Comparison of ENCODE assay signal across 11 cellular contexts in genomic region chr17:8072339-8072726, GRCh38. TPM values are rescaled to one million over a fixed set of nuclear protein-coding genes. Genes with fewer than 3 reads are reported as not detected.
DNase-seq lines count a peak whose midpoint lies in the region; ATAC-seq and TF ChIP-seq lines count a peak whose summit lies in the region.
"Had no signal": no experiment of that assay in that cellular context is flagged by ENCODE, and none has a peak within 500 bp of the region (broad histone marks: within the 10 kb centered on the region; RNA-seq: fewer than 3 reads in every experiment).

No MANE protein-coding gene starts in this region.

- intact Hi-C loops in lower lobe of right lung (cut with DNase I) = no loop called here

- peak in 1 of 2 donors; percentile 21 for ATAC-seq in lower lobe of right lung
- ATAC-seq in stimulated activated naive CD8-positive, alpha-beta T cell treated with anti-CD3 and anti-CD28 coated beads, Interleukin-15, amount 100 ng/mL, for 72 hours = peak; percentile 13
- ATAC-seq in GM19351 (IDR thresholded peaks at IDR 0.05; ENCODE audit: unreplicated experiment) = no peak
- no peak for ATAC-seq in HG03520 (IDR thresholded peaks at IDR 0.05; ENCODE audit: unreplicated experiment)

- no peaks in the 10 kb centered on the region for H3K36me3 Mint-ChIP-seq in activated naive CD4-positive, alpha-beta T cell treated with anti-CD3 and anti-CD28 coated beads, Interleukin-2, amount 10 ng/mL, durations not matched to agents 7 days and 5 days
- no peaks in the 10 kb centered on the region for H3K36me3 Mint-ChIP-seq in activated naive CD8-positive, alpha-beta T cell treated with anti-CD3 and anti-CD28 coated beads for 36 hours

- H3K9me3 Mint-ChIP-seq in activated naive CD4-positive, alpha-beta T cell treated with anti-CD3 and anti-CD28 coated beads, Interleukin-2, amount 10 ng/mL, durations not matched to agents 7 days and 5 days = no peaks in the 10 kb centered on the region
- no peaks in the 10 kb centered on the region for H3K9me3 Mint-ChIP-seq in activated naive CD8-positive, alpha-beta T cell treated with anti-CD3 and anti-CD28 coated beads for 36 hours
- H3K9me3 Mint-ChIP-seq in stimulated activated naive CD8-positive, alpha-beta T cell treated with anti-CD3 and anti-CD28 coated beads, Interleukin-15, amount 100 ng/mL, for 72 hours = no peaks in the 10 kb centered on the region

- peaks cover 99% of the 10 kb centered on the region for H3K27me3 Mint-ChIP-seq in activated naive CD4-positive, alpha-beta T cell treated with anti-CD3 and anti-CD28 coated beads, Interleukin-2, amount 10 ng/mL, durations not matched to agents 7 days and 5 days
- peaks cover 44% of the 10 kb centered on the region for H3K27me3 Mint-ChIP-seq in activated naive CD8-positive, alpha-beta T cell treated with anti-CD3 and anti-CD28 coated beads for 36 hours
- H3K27me3 Mint-ChIP-seq in stimulated activated naive CD8-positive, alpha-beta T cell treated with anti-CD3 and anti-CD28 coated beads, Interleukin-15, amount 100 ng/mL, for 72 hours = peaks cover 76% of the 10 kb centered on the region

- no peaks in the 10 kb centered on the region for H3K36me3 ChIP-seq in lower lobe of right lung
- H3K36me3 ChIP-seq in WERI-Rb-1 = no peaks in the 10 kb centered on the region

- DNase-seq in activated naive CD4-positive, alpha-beta T cell treated with anti-CD3 and anti-CD28 coated beads, Interleukin-2, amount 10 ng/mL, durations not matched to agents 7 days and 5 days = peak; percentile 34
- no peak for DNase-seq in activated naive CD4-positive, alpha-beta T cell treated with anti-CD3 and anti-CD28 coated beads, Interleukin-2, amount 50 U/mL, for 16 hours
- no peak for DNase-seq in activated naive CD8-positive, alpha-beta T cell treated with anti-CD3 and anti-CD28 coated beads for 36 hours
- DNase-seq in lower lobe of right lung (peak; percentile 47), WERI-Rb-1 (no peak)
- no peak for DNase-seq in stimulated activated naive CD8-positive, alpha-beta T cell treated with anti-CD3 and anti-CD28 coated beads, Interleukin-15, amount 100 ng/mL, for 72 hours
- DNase-seq: dorsolateral prefrontal cortex, head of caudate nucleus, NCI-H2081 had no signal

- H3K4me3 Mint-ChIP-seq in activated naive CD4-positive, alpha-beta T cell treated with anti-CD3 and anti-CD28 coated beads, Interleukin-2, amount 10 ng/mL, durations not matched to agents 7 days and 5 days = peak overlapping the region; percentile 46
- peak overlapping the region; percentile 55 for H3K4me3 Mint-ChIP-seq in activated naive CD8-positive, alpha-beta T cell treated with anti-CD3 and anti-CD28 coated beads for 36 hours
- H3K4me3 Mint-ChIP-seq in stimulated activated naive CD8-positive, alpha-beta T cell treated with anti-CD3 and anti-CD28 coated beads, Interleukin-15, amount 100 ng/mL, for 72 hours = peak overlapping the region; percentile 70 to 74

- peaks cover 43% of the 10 kb centered on the region for H3K4me1 ChIP-seq in lower lobe of right lung

- CTCF ChIA-PET in activated naive CD4-positive, alpha-beta T cell treated with anti-CD3 and anti-CD28 coated beads, Interleukin-2, amount 10 ng/mL, durations not matched to agents 7 days and 5 days (lab: Charles Lee) = interaction anchor here (3.6 to 7.7 kb wide), 2 partner anchors 13 to 47 kb away, joined by 20 to 134 read pairs; no protein-coding TSS in a partner anchor

- no peaks in the 10 kb centered on the region for H3K9me3 ChIP-seq in lower lobe of right lung
- no peaks in the 10 kb centered on the region for H3K9me3 ChIP-seq in WERI-Rb-1 (ENCODE audit: severe bottlenecking)

- H3K27me3 ChIP-seq in lower lobe of right lung (ENCODE audit: low read depth) = peaks cover 61% of the 10 kb centered on the region
- H3K27me3 ChIP-seq in WERI-Rb-1 (ENCODE audit: insufficient read depth, low read depth, severe bottlenecking) = peaks cover 12% of the 10 kb centered on the region

- no peak overlapping the region for H3K27ac Mint-ChIP-seq in activated naive CD4-positive, alpha-beta T cell treated with anti-CD3 and anti-CD28 coated beads, Interleukin-2, amount 10 ng/mL, durations not matched to agents 7 days and 5 days
- H3K27ac Mint-ChIP-seq in activated naive CD8-positive, alpha-beta T cell treated with anti-CD3 and anti-CD28 coated beads for 36 hours = no peak overlapping the region
- H3K27ac Mint-ChIP-seq in stimulated activated naive CD8-positive, alpha-beta T cell treated with anti-CD3 and anti-CD28 coated beads, Interleukin-15, amount 100 ng/mL, for 72 hours = peak overlapping the region in 1 of 2 donors; percentile 4

- H3K4me1 Mint-ChIP-seq in activated naive CD4-positive, alpha-beta T cell treated with anti-CD3 and anti-CD28 coated beads, Interleukin-2, amount 10 ng/mL, durations not matched to agents 7 days and 5 days = peaks cover 28% of the 10 kb centered on the region
- H3K4me1 Mint-ChIP-seq in activated naive CD8-positive, alpha-beta T cell treated with anti-CD3 and anti-CD28 coated beads for 36 hours = peaks cover 16% of the 10 kb centered on the region
- H3K4me1 Mint-ChIP-seq in stimulated activated naive CD8-positive, alpha-beta T cell treated with anti-CD3 and anti-CD28 coated beads, Interleukin-15, amount 100 ng/mL, for 72 hours = peaks cover 38% of the 10 kb centered on the region

- H3K27ac ChIP-seq in lower lobe of right lung (no peak overlapping the region), WERI-Rb-1 (no peak overlapping the region)
- H3K27ac ChIP-seq: dorsolateral prefrontal cortex had no signal

- no peak for TF ChIP-seq CTCF in lower lobe of right lung (IDR thresholded peaks at IDR 0.05)
- no peak for TF ChIP-seq CTCF in WERI-Rb-1 (IDR thresholded peaks at IDR 0.05; ENCODE audit: low read depth, low read length)

- H3K4me3 ChIP-seq in lower lobe of right lung (no peak overlapping the region), WERI-Rb-1 (ENCODE audit: low read depth, low read length) (no peak overlapping the region)

RNA-seq across cellular contexts. Expression of gene ALOX12B, which starts 15.2 kb away (rescaled TPM):
- 1 to 10 TPM; 3.7 to 4.1 TPM for total RNA-seq in activated naive CD8-positive, alpha-beta T cell treated with anti-CD3 and anti-CD28 coated beads for 36 hours
- total RNA-seq in lower lobe of right lung = not detected

RNA-seq across cellular contexts. Expression of gene ALOX15B, which starts 33.5 kb away (rescaled TPM):
- under 1 TPM in 1 of 2 experiments, not detected in 1; 0.08 TPM for total RNA-seq in activated naive CD8-positive, alpha-beta T cell treated with anti-CD3 and anti-CD28 coated beads for 36 hours
- 53.5 TPM for total RNA-seq in lower lobe of right lung

RNA-seq across cellular contexts. Expression of gene ALOXE3, which starts 46.0 kb away (rescaled TPM):
- total RNA-seq in activated naive CD8-positive, alpha-beta T cell treated with anti-CD3 and anti-CD28 coated beads for 36 hours = under 1 TPM in 1 of 2 experiments, not detected in 1; 0.10 TPM
- not detected for total RNA-seq in lower lobe of right lung

RNA-seq across cellular contexts. Expression of gene HES7, which starts 51.6 kb away (rescaled TPM):
- 1 to 10 TPM; 1.9 to 2.0 TPM for total RNA-seq in activated naive CD8-positive, alpha-beta T cell treated with anti-CD3 and anti-CD28 coated beads for 36 hours
- 0.21 TPM for total RNA-seq in lower lobe of right lung

Comparison
In these comparisons a context has a peak if more than half of its experiments do, and no peak if none do; other contexts are left out.
1. DNase-seq: peak in activated naive CD4-positive, alpha-beta T cell treated with anti-CD3 and anti-CD28 coated beads, Interleukin-2, amount 10 ng/mL, durations not matched to agents 7 days and 5 days (single experiment) and lower lobe of right lung (single experiment); none in activated naive CD4-positive, alpha-beta T cell treated with anti-CD3 and anti-CD28 coated beads, Interleukin-2, amount 50 U/mL, for 16 hours (single experiment), activated naive CD8-positive, alpha-beta T cell treated with anti-CD3 and anti-CD28 coated beads for 36 hours (single experiment), stimulated activated naive CD8-positive, alpha-beta T cell treated with anti-CD3 and anti-CD28 coated beads, Interleukin-15, amount 100 ng/mL, for 72 hours (0 of 2) and WERI-Rb-1 (single experiment).
2. RNA of gene ALOX15B, which starts 33.5 kb away (total RNA-seq): 53.5 TPM in lower lobe of right lung (single experiment); 0.08 TPM in activated naive CD8-positive, alpha-beta T cell treated with anti-CD3 and anti-CD28 coated beads for 36 hours; every median in the first group is over 10 times any median in the second.
3. Peak in every context shown above with its lines, with median percentiles within 50 percentile points of each other: H3K4me3 Mint-ChIP-seq.